1 cellular context compared by ENCODE assay signal in the genomic region with DNA sequence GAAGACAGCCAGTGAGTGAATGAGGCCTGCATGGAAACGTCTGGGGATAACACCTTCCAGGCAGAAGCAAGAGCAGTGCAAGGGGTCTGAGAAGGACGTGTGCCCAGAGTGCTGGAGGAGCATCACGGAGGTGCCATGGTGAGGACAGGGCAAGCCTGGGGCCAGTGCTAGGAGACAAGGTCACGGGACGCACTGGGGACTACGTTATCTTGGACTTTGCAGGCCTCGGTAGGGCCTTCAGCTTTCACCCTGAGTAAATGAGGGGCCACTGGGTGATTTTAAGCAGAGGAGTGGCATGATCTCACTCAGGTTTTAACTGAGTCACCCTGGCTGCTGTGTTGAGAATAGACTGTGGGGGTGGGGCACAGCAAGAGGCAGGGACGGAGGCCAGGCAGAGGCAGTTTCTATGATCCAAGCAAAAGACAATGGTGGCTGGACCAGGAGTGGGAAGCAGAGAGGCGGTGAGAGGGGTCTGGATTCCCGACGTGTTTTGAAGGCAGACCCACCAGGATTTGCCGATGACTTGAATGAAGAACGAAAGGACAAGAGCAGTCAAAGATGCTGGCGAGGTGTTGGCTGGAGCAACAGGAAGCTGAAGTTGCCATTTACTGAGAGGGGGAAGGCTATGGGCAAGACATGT.
TF ChIP-seq lines count a peak whose summit lies in the region.

No MANE protein-coding gene starts in this region.

TF ChIP-seq in H1, 55 proteins besides CTCF, POLR2A, EP300 and RAD21:
- TF ChIP-seq BACH1 (IDR thresholded peaks at IDR 0.05; ENCODE audit: low read length): no peak
- TF ChIP-seq TCF12 (IDR thresholded peaks at IDR 0.05; ENCODE audit: low read depth, low read length): no peak
- TF ChIP-seq TAF1 (IDR thresholded peaks at IDR 0.05; ENCODE audit: low read depth, low read length): no peak
- no peak for TF ChIP-seq POU5F1 (IDR thresholded peaks at IDR 0.05; ENCODE audit: low read depth, low read length)
- TF ChIP-seq EGR1 (IDR thresholded peaks at IDR 0.05; ENCODE audit: borderline replicate concordance, low read depth, low read length): no peak
- no peak for TF ChIP-seq MAFK (IDR thresholded peaks at IDR 0.05; ENCODE audit: low read depth, low read length)
- no peak for TF ChIP-seq CBX5 (IDR thresholded peaks at IDR 0.05; ENCODE audit: low read depth, low read length)
- no peak for TF ChIP-seq YY1 (IDR thresholded peaks at IDR 0.05; ENCODE audit: low read depth, low read length)
- no peak for TF ChIP-seq E2F6 (IDR thresholded peaks at IDR 0.05)
- TF ChIP-seq NRF1 (IDR thresholded peaks at IDR 0.05; ENCODE audit: low read depth, low read length): no peak
